ENCODE assay signal across 3 cellular contexts in the genomic region with DNA sequence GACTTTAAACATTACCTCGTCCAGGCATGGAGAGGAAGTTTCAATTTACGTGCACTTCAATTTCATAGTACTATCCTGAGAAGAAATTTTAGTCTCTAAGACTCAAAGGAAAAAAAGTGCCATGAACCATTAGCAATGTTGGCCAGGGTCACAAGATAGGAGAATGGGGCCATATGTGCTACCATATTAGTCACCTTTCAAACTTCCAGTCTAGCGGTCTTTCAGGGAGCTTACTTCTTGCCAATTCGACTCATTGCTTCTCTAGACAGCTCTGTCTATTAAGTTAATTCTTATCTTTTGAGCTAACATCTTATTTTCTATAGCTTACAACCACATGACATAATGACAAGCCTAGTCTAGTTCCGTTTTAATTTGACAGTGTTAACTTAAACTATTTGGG.
TF ChIP-seq lines count a peak whose summit lies in the region.

No MANE protein-coding gene starts in this region.

TF ChIP-seq in SK-N-SH, 30 proteins besides CTCF, POLR2A, EP300 and RAD21:
- TF ChIP-seq TCF12 (IDR thresholded peaks at IDR 0.05) (peak; percentile 24; the same call in 1 of the 2 replicates), FOXJ3 (CRISPR knock-in tag; IDR thresholded peaks at IDR 0.05) (no peak), FOSL2 (IDR thresholded peaks at IDR 0.05; ENCODE audit: borderline replicate concordance, low read depth) (peak; percentile 18; the same call in 1 of the 2 replicates), NFIC (IDR thresholded peaks at IDR 0.05; ENCODE audit: borderline replicate concordance) (peak; percentile 40; the same call in 1 of the 2 replicates)
- TF ChIP-seq, protein P1, sequence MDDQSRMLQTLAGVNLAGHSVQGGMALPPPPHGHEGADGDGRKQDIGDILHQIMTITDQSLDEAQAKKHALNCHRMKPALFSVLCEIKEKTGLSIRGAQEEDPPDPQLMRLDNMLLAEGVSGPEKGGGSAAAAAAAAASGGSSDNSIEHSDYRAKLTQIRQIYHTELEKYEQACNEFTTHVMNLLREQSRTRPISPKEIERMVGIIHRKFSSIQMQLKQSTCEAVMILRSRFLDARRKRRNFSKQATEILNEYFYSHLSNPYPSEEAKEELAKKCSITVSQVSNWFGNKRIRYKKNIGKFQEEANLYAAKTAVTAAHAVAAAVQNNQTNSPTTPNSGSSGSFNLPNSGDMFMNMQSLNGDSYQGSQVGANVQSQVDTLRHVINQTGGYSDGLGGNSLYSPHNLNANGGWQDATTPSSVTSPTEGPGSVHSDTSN (IDR thresholded peaks at IDR 0.05): 0 out of 2 replicates have a peak, but pooled peaks have one; percentile 15
TF ChIP-seq in SK-N-SH: peak in this region for 4.

TF ChIP-seq in SK-N-SH treated with all-trans-retinoic acid at 6 μM for 48 hours, 23 proteins besides CTCF, POLR2A, EP300 and RAD21:
- TF ChIP-seq ZNF565 (CRISPR knock-in tag; conservative IDR thresholded peaks at IDR 0.05; ENCODE audit: low read depth) (no peak), ZFP3 (CRISPR knock-in tag; IDR thresholded peaks at IDR 0.05) (no peak), ESRRG (CRISPR knock-in tag; IDR thresholded peaks at IDR 0.05) (no peak), CREB5 (CRISPR knock-in tag; IDR thresholded peaks at IDR 0.05; ENCODE audit: low read depth) (no peak), RARB (CRISPR knock-in tag; IDR thresholded peaks at IDR 0.05) (no peak), SNAI2 (CRISPR knock-in tag; IDR thresholded peaks at IDR 0.05) (no peak), OSR1 (CRISPR knock-in tag; IDR thresholded peaks at IDR 0.05) (no peak), ISL1 (CRISPR knock-in tag; IDR thresholded peaks at IDR 0.05) (no peak), TSHZ2 (CRISPR knock-in tag; IDR thresholded peaks at IDR 0.05) (no peak), PPARA (CRISPR knock-in tag; IDR thresholded peaks at IDR 0.05; ENCODE audit: borderline replicate concordance) (no peak), ZNF70 (CRISPR knock-in tag; IDR thresholded peaks at IDR 0.05) (no peak), PATZ1 (CRISPR knock-in tag; IDR thresholded peaks at IDR 0.05; ENCODE audit: borderline replicate concordance) (no peak), BACH2 (CRISPR knock-in tag; IDR thresholded peaks at IDR 0.05; ENCODE audit: borderline replicate concordance) (no peak)
TF ChIP-seq in SK-N-SH treated with all-trans-retinoic acid at 6 μM for 48 hours: peak in this region for 0.

TF ChIP-seq in IMR-90, 13 proteins besides CTCF, POLR2A, EP300 and RAD21:
- TF ChIP-seq, protein P2, sequence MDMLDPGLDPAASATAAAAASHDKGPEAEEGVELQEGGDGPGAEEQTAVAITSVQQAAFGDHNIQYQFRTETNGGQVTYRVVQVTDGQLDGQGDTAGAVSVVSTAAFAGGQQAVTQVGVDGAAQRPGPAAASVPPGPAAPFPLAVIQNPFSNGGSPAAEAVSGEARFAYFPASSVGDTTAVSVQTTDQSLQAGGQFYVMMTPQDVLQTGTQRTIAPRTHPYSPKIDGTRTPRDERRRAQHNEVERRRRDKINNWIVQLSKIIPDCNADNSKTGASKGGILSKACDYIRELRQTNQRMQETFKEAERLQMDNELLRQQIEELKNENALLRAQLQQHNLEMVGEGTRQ (IDR thresholded peaks at IDR 0.05; ENCODE audit: low read depth, low read length): no peak
- TF ChIP-seq FOS (IDR thresholded peaks at IDR 0.05; ENCODE audit: low read depth, low read length): 0 out of 2 replicates have a peak, but pooled peaks have one; percentile 3
